13 cellular contexts compared by ENCODE assay signal in genomic region chr6:6722195-6722594, GRCh38.
"Had no signal": no experiment of that assay in that cellular context is flagged by ENCODE, and none has a peak within 500 bp of the region (broad histone marks: within the 10 kb centered on the region; RNA-seq: fewer than 3 reads in every experiment).

No MANE protein-coding gene starts in this region.

- ATAC-seq: foreskin keratinocyte, left lobe of liver had no signal

- H3K9me3 ChIP-seq: pancreas, SK-N-SH had no signal

- H3K27me3 ChIP-seq: foreskin keratinocyte, neural progenitor cell, pancreas had no signal

- H3K4me2 ChIP-seq: neural progenitor cell, SK-N-SH had no signal

- DNase-seq: activated effector memory CD4-positive, alpha-beta T cell treated with Interleukin-2 at 50 U/mL for 16 hours; activated T-cell treated with anti-CD3 and anti-CD28 coated beads, Interleukin-2, amount 50 U/mL, for 24 hours; amniotic stem cell; foreskin keratinocyte; head of caudate nucleus; mesenchymal stem cell; SK-N-SH; stimulated activated CD4-positive, alpha-beta T cell treated with anti-CD3 and anti-CD28 coated beads, Interleukin-2, amount 100 ng/mL, for 48 hours; stimulated activated CD8-positive, alpha-beta memory T cell treated with anti-CD3 and anti-CD28 coated beads, Interleukin-4, amount 100 ng/mL, for 48 hours; T-helper 1 cell had no signal

- H3K27ac ChIP-seq: foreskin keratinocyte, neural progenitor cell had no signal

- H3K9me2 ChIP-seq: SK-N-SH had no signal

- H3K36me3 ChIP-seq: neural progenitor cell, pancreas had no signal

- H3K4me3 ChIP-seq: neural progenitor cell, pancreas had no signal

- H3K9ac ChIP-seq: neural progenitor cell, SK-N-SH had no signal
